15 cellular contexts compared by ENCODE assay signal in genomic region chr6:73028893-73029450, GRCh38.
"Had no signal": no experiment of that assay in that cellular context is flagged by ENCODE, and none has a peak within 500 bp of the region (broad histone marks: within the 10 kb centered on the region; RNA-seq: fewer than 3 reads in every experiment).

No MANE protein-coding gene starts in this region.

- H3K4me3 ChIP-seq: gastrocnemius medialis, heart left ventricle, lower lobe of right lung, prostate gland, right lobe of liver had no signal

- H3K27me3 Mint-ChIP-seq: activated naive CD4-positive, alpha-beta T cell treated with anti-CD3 and anti-CD28 coated beads, Interleukin-2, amount 10 ng/mL, durations not matched to agents 7 days and 5 days had no signal

- ATAC-seq: gastrocnemius medialis; heart left ventricle; left cardiac atrium; lower lobe of right lung; right lobe of liver; stimulated activated naive CD8-positive, alpha-beta T cell treated with anti-CD3 and anti-CD28 coated beads, Interleukin-15, Interleukin-2, amounts not matched to agents 100 U/mL and 50 U/mL, for 24 hours had no signal

- H3K4me3 Mint-ChIP-seq: activated naive CD4-positive, alpha-beta T cell treated with anti-CD3 and anti-CD28 coated beads, Interleukin-2, amount 10 ng/mL, durations not matched to agents 7 days and 5 days; endodermal cell had no signal

- H3K27ac ChIP-seq: gastrocnemius medialis, heart left ventricle, lower lobe of right lung, prostate gland, right lobe of liver, VCaP had no signal

- H3K27me3 ChIP-seq: gastrocnemius medialis, heart left ventricle, right lobe of liver had no signal

- H3K4me1 ChIP-seq: heart left ventricle, lower lobe of right lung, right lobe of liver had no signal

- H3K9me3 ChIP-seq: gastrocnemius medialis, heart left ventricle, lower lobe of right lung, prostate gland, right lobe of liver had no signal

- H3K36me3 ChIP-seq: gastrocnemius medialis, heart left ventricle, lower lobe of right lung, prostate gland, right lobe of liver had no signal

- H3K9me3 Mint-ChIP-seq: activated naive CD4-positive, alpha-beta T cell treated with anti-CD3 and anti-CD28 coated beads, Interleukin-2, amount 10 ng/mL, durations not matched to agents 7 days and 5 days; activated T-helper 2 cell treated with anti-CD3 and anti-CD28 coated beads, Interferon-gamma antibody, Interleukin-2, Interleukin-4, amounts not matched to agents 10 μg/mL and 5 μg/mL and 100 μg/mL, durations not matched to agents 14 hours and 24 hours and 36 hours; endodermal cell had no signal

- H3K36me3 Mint-ChIP-seq: activated naive CD4-positive, alpha-beta T cell treated with anti-CD3 and anti-CD28 coated beads, Interleukin-2, amount 10 ng/mL, durations not matched to agents 7 days and 5 days had no signal

- H3K27ac Mint-ChIP-seq: activated naive CD4-positive, alpha-beta T cell treated with anti-CD3 and anti-CD28 coated beads, Interleukin-2, amount 10 ng/mL, durations not matched to agents 7 days and 5 days; activated T-helper 2 cell treated with anti-CD3 and anti-CD28 coated beads, Interferon-gamma antibody, Interleukin-2, Interleukin-4, amounts not matched to agents 10 μg/mL and 5 μg/mL and 100 μg/mL, durations not matched to agents 14 hours and 24 hours and 36 hours; endodermal cell had no signal

- DNase-seq: activated CD4-positive, alpha-beta T cell treated with anti-CD3 and anti-CD28 coated beads, Interleukin-2, amount 50 U/mL, for 48 hours; activated naive CD4-positive, alpha-beta T cell treated with anti-CD3 and anti-CD28 coated beads, Interleukin-2, amount 10 ng/mL, durations not matched to agents 7 days and 5 days; dermis blood vessel endothelial cell; gastrocnemius medialis; heart left ventricle; left cardiac atrium; lower lobe of right lung; right lobe of liver; stimulated activated naive CD8-positive, alpha-beta T cell treated with anti-CD3 and anti-CD28 coated beads, Interleukin-15, Interleukin-2, amounts not matched to agents 100 U/mL and 50 U/mL, for 24 hours; T1000; trophoblast cell had no signal
